ENCODE assay signal across 1 cellular context in the genomic region with DNA sequence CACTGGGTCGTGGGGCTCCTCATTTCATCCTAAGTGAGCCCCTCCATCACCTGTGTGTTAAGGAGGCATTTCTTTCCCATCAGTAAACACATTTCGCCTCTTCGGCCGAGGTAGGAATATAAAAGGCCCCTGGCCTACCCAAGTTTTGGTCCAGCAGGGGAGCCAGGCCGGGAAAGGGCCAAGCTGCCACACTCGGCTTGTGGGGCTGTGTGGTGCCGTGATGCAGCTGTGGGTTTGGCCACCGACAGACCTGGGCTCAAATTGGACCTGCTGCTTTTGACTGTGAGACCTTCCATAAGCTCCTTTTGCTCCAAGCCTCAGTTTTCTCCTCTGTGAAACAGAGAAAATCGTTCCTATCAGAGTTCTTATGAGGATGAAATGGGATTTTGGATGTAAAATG.
TF ChIP-seq lines count a peak whose summit lies in the region.

No MANE protein-coding gene starts in this region.

TF ChIP-seq in endothelial cell of umbilical vein, 7 proteins besides CTCF, POLR2A, EP300 and RAD21:
- TF ChIP-seq POLR2AphosphoS5 (IDR thresholded peaks at IDR 0.05; ENCODE audit: insufficient read depth, low read depth, low read length) (no peak), GATA2 (IDR thresholded peaks at IDR 0.05; ENCODE audit: insufficient read depth, insufficient read length, low read depth, low read length) (no peak), JUN (IDR thresholded peaks at IDR 0.05; ENCODE audit: borderline replicate concordance, insufficient read depth, insufficient read length, low read depth) (no peak), EZH2 (IDR thresholded peaks at IDR 0.05; ENCODE audit: borderline replicate concordance, low read depth, low read length, severe bottlenecking) (no peak), FOS (IDR thresholded peaks at IDR 0.05; ENCODE audit: borderline replicate concordance, insufficient read depth, low read length) (no peak), MYC (IDR thresholded peaks at IDR 0.05; ENCODE audit: low read depth, low read length) (no peak)
- TF ChIP-seq, protein P1, sequence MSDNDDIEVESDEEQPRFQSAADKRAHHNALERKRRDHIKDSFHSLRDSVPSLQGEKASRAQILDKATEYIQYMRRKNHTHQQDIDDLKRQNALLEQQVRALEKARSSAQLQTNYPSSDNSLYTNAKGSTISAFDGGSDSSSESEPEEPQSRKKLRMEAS (IDR thresholded peaks at IDR 0.05; ENCODE audit: insufficient read depth, insufficient read length) = no peak
TF ChIP-seq in endothelial cell of umbilical vein: peak in this region for 0.
